In the genomic region with DNA sequence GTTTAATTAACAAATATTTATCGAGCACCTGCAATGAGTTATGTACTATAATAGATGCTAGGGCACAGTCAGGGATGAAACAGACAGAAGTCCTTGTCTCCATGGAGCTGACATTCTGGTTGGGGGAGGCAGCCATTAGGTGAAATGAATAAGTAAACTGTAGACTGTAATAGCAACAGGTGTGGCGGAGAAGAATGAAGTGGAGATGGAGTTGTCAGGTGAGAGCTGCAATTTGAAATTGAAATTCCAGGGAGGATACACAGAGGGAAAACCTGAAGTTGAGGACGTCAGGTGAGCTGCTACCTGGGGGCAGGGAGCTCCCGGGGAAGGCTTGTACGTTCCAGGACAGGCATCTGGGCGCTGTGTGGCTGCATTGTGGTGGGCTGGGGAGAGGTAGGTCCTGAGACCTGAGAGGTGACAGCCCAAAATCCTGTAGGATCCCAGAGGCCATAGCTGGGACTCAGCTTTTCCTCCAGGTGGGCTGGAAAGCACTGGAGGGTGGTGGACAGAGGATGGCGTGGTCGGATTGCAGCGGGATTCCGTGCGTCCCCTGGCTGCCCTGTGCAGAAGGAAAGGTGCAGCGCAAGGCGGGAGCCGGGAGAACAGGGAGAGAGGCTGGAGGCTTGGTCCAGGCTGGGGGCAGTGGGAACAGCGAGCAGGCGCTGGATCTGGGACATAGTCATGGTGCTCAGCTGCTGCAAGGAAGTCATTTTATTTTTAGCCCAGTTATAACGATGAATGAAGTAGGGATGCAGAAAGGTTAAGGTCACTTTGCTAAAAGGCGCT, we compare ENCODE assay signal across 15 cellular contexts. TPM values are rescaled to one million over a fixed set of nuclear protein-coding genes. Genes with fewer than 3 reads are reported as not detected.
A peak's percentile ranks its signal among the peaks of the same experiment; 100 is the strongest.
DNase-seq lines count a peak whose midpoint lies in the region; ATAC-seq and TF ChIP-seq lines count a peak whose summit lies in the region.
"Had no signal": no experiment of that assay in that cellular context is flagged by ENCODE, and none has a peak within 500 bp of the region (broad histone marks: within the 10 kb centered on the region; RNA-seq: fewer than 3 reads in every experiment).

No MANE protein-coding gene starts in this region.

- H3K4me3 Mint-ChIP-seq in nephron, result no peak overlapping the region
- no peak overlapping the region for H3K4me3 Mint-ChIP-seq in natural killer cell
- H3K4me3 Mint-ChIP-seq: activated CD4-positive, alpha-beta T cell treated with anti-CD3 and anti-CD28 coated beads, Interleukin-2, amount 10 ng/mL, durations not matched to agents 7 days and 5 days; activated CD8-positive, alpha-beta memory T cell treated with anti-CD3 and anti-CD28 coated beads, Interleukin-2, amount 10 ng/mL, durations not matched to agents 7 days and 5 days; memory B cell; stimulated activated naive CD8-positive, alpha-beta T cell treated with anti-CD3 and anti-CD28 coated beads, Interleukin-15, Interleukin-2, amounts not matched to agents 100 ng/mL and 50 ng/mL, for 24 hours had no signal

- peak overlapping the region in 2 of 3 experiments; percentile 22 to 71 for H3K27ac Mint-ChIP-seq in nephron
- H3K27ac Mint-ChIP-seq in natural killer cell, result peak overlapping the region in 1 of 2 donors; percentile 32
- H3K27ac Mint-ChIP-seq: activated CD4-positive, alpha-beta T cell treated with anti-CD3 and anti-CD28 coated beads, Interleukin-2, amount 10 ng/mL, durations not matched to agents 7 days and 5 days; activated CD8-positive, alpha-beta memory T cell treated with anti-CD3 and anti-CD28 coated beads, Interleukin-2, amount 10 ng/mL, durations not matched to agents 7 days and 5 days; memory B cell; stimulated activated naive CD8-positive, alpha-beta T cell treated with anti-CD3 and anti-CD28 coated beads, Interleukin-15, Interleukin-2, amounts not matched to agents 100 ng/mL and 50 ng/mL, for 24 hours had no signal

- ATAC-seq in HG03135 (IDR thresholded peaks at IDR 0.05; ENCODE audit: unreplicated experiment) (peak; percentile 22), natural killer cell (no peak)

- peaks cover 26% of the 10 kb centered on the region for H3K4me1 Mint-ChIP-seq in nephron
- H3K4me1 Mint-ChIP-seq in natural killer cell, result peaks cover 34 to 37% of the 10 kb centered on the region in 2 donors
- H3K4me1 Mint-ChIP-seq: activated CD4-positive, alpha-beta T cell treated with anti-CD3 and anti-CD28 coated beads, Interleukin-2, amount 10 ng/mL, durations not matched to agents 7 days and 5 days; activated CD8-positive, alpha-beta memory T cell treated with anti-CD3 and anti-CD28 coated beads, Interleukin-2, amount 10 ng/mL, durations not matched to agents 7 days and 5 days had no signal

- no peaks in the 10 kb centered on the region for H3K9me3 Mint-ChIP-seq in nephron
- no peaks in the 10 kb centered on the region for H3K9me3 Mint-ChIP-seq in natural killer cell
- H3K9me3 Mint-ChIP-seq: activated CD4-positive, alpha-beta T cell treated with anti-CD3 and anti-CD28 coated beads, Interleukin-2, amount 10 ng/mL, durations not matched to agents 7 days and 5 days; memory B cell; stimulated activated naive CD8-positive, alpha-beta T cell treated with anti-CD3 and anti-CD28 coated beads, Interleukin-15, Interleukin-2, amounts not matched to agents 100 ng/mL and 50 ng/mL, for 24 hours had no signal

- intact Hi-C loops in natural killer cell (cut with micrococcal nuclease), result loop anchor here (2.0 to 10.0 kb wide), 5 partner anchors 52 to 820 kb away; no protein-coding TSS in a partner anchor

- DNase-seq in NCI-H146 (lab: John Stamatoyannopoulos, UW), result peak; percentile 4
- DNase-seq in NCI-H146 treated with DMSO at 0.1 percent for 48 hours (lab: John Stamatoyannopoulos, UW; ENCODE audit: unreplicated experiment), result no peak
- peak; percentile 33 for DNase-seq in NCI-H774 (lab: John Stamatoyannopoulos, UW)
- no peak for DNase-seq in RKO (ENCODE audit: low spot score)
- no peak for DNase-seq in natural killer cell
- DNase-seq in NCI-H524 treated with DMSO at 0.1 percent for 48 hours (lab: John Stamatoyannopoulos, UW), result no peak
- DNase-seq: DMS79, T-helper 9 cell had no signal

- TF ChIP-seq CTCF in nephron (IDR thresholded peaks at IDR 0.05; ENCODE audit: unreplicated experiment in 3 of 3) (no peak), natural killer cell (IDR thresholded peaks at IDR 0.05) (no peak)

- H3K27me3 Mint-ChIP-seq in nephron (ENCODE audit: low read depth), result peaks cover 21% of the 10 kb centered on the region
- peaks cover 12 to 22% of the 10 kb centered on the region in 2 donors for H3K27me3 Mint-ChIP-seq in natural killer cell (ENCODE audit: low read depth in 2 of 2)
- H3K27me3 Mint-ChIP-seq: stimulated activated naive CD8-positive, alpha-beta T cell treated with anti-CD3 and anti-CD28 coated beads, Interleukin-15, Interleukin-2, amounts not matched to agents 100 ng/mL and 50 ng/mL, for 24 hours had no signal

- H3K36me3 Mint-ChIP-seq in nephron (ENCODE audit: low read depth), result no peaks in the 10 kb centered on the region
- no peaks in the 10 kb centered on the region for H3K36me3 Mint-ChIP-seq in natural killer cell
- H3K36me3 Mint-ChIP-seq: activated CD8-positive, alpha-beta memory T cell treated with anti-CD3 and anti-CD28 coated beads, Interleukin-2, amount 10 ng/mL, durations not matched to agents 7 days and 5 days; memory B cell had no signal

RNA-seq across cellular contexts. Expression of gene CYTL1, which starts 24.8 kb away (rescaled TPM):
- 1 to 10 TPM in 2 of 3 donors, under 1 TPM in 1; 1.00 to 4.4 (median 1.9) TPM for total RNA-seq in natural killer cell
- total RNA-seq: activated CD4-positive, alpha-beta T cell treated with anti-CD3 and anti-CD28 coated beads, Interleukin-2, amount 10 ng/mL, durations not matched to agents 7 days and 5 days; activated CD8-positive, alpha-beta memory T cell treated with anti-CD3 and anti-CD28 coated beads, Interleukin-2, amount 10 ng/mL, durations not matched to agents 7 days and 5 days; left lobe of liver had no signal

RNA-seq across cellular contexts. Expression of gene STK32B, which starts 56.8 kb away (rescaled TPM):
- under 1 TPM in 2 of 3 donors, not detected in 1; 0.32 to 0.33 TPM for total RNA-seq in natural killer cell
- total RNA-seq: activated CD4-positive, alpha-beta T cell treated with anti-CD3 and anti-CD28 coated beads, Interleukin-2, amount 10 ng/mL, durations not matched to agents 7 days and 5 days; activated CD8-positive, alpha-beta memory T cell treated with anti-CD3 and anti-CD28 coated beads, Interleukin-2, amount 10 ng/mL, durations not matched to agents 7 days and 5 days had no signal

Comparison
In these comparisons a context has a peak if more than half of its experiments do, and no peak if none do; other contexts are left out.
1. DNase-seq: peak in NCI-H146 (single experiment) and NCI-H774 (single experiment); none in NCI-H146 treated with DMSO at 0.1 percent for 48 hours (single experiment), RKO (single experiment), natural killer cell (single experiment) and NCI-H524 treated with DMSO at 0.1 percent for 48 hours (single experiment).